In genomic region chr20:53003420-53003819, GRCh38 we compare ENCODE assay signal across 12 cellular contexts. TPM values are rescaled to one million over a fixed set of nuclear protein-coding genes. Genes with fewer than 3 reads are reported as not detected.
A peak's percentile ranks its signal among the peaks of the same experiment; 100 is the strongest.
DNase-seq lines count a peak whose midpoint lies in the region; ATAC-seq and TF ChIP-seq lines count a peak whose summit lies in the region.
"Had no signal": no experiment of that assay in that cellular context is flagged by ENCODE, and none has a peak within 500 bp of the region (broad histone marks: within the 10 kb centered on the region; RNA-seq: fewer than 3 reads in every experiment).

No MANE protein-coding gene starts in this region.

- H3K36me3 Mint-ChIP-seq in activated naive CD4-positive, alpha-beta T cell treated with anti-CD3 and anti-CD28 coated beads, Interleukin-2, amount 50 U/mL, for 72 hours: peaks cover 11 to 70% of the 10 kb centered on the region in 2 donors
- H3K36me3 Mint-ChIP-seq in nephron progenitor cell (ENCODE audit: low read depth): peaks cover 23% of the 10 kb centered on the region

- peak overlapping the region; percentile 97 to 99 for H3K27ac Mint-ChIP-seq in activated naive CD4-positive, alpha-beta T cell treated with anti-CD3 and anti-CD28 coated beads, Interleukin-2, amount 50 U/mL, for 72 hours
- H3K27ac Mint-ChIP-seq in nephron progenitor cell: peak overlapping the region; percentile 97

- no peak for ATAC-seq in activated naive CD4-positive, alpha-beta T cell treated with anti-CD3 and anti-CD28 coated beads, Interleukin-2, amount 50 U/mL, for 72 hours
- ATAC-seq: GM12878 had no signal

- no peak for TF ChIP-seq CTCF in nephron progenitor cell (IDR thresholded peaks at IDR 0.05)

- DNase-seq in Daoy (ENCODE audit: low read depth): peak; percentile 26
- DNase-seq in NCI-H1436 treated with DMSO at 0.1 percent for 48 hours (lab: John Stamatoyannopoulos, UW): peak; percentile 56
- DNase-seq in activated naive CD4-positive, alpha-beta T cell treated with anti-CD3 and anti-CD28 coated beads, Interleukin-2, amount 50 U/mL, for 72 hours (ENCODE audit: low spot score in 2 of 2): no peak
- DNase-seq in nephron progenitor cell: no peak
- DNase-seq in SKM-1 (lab: John Stamatoyannopoulos, UW; ENCODE audit: unreplicated experiment): no peak
- no peak for DNase-seq in stimulated activated CD8-positive, alpha-beta memory T cell treated with anti-CD3 and anti-CD28 coated beads, Interleukin-4, amount 100 ng/mL, for 48 hours
- DNase-seq in ureter (ENCODE audit: low spot score): no peak
- DNase-seq: caudate nucleus, Kasumi-1, OCI-M1 had no signal

- no peaks in the 10 kb centered on the region for H3K27me3 Mint-ChIP-seq in nephron progenitor cell (ENCODE audit: low read depth, poor library complexity)

- H3K9me3 Mint-ChIP-seq in activated naive CD4-positive, alpha-beta T cell treated with anti-CD3 and anti-CD28 coated beads, Interleukin-2, amount 50 U/mL, for 72 hours: peaks cover 0 to 6% of the 10 kb centered on the region in 2 donors
- H3K9me3 Mint-ChIP-seq in nephron progenitor cell: no peaks in the 10 kb centered on the region
- H3K9me3 Mint-ChIP-seq: neural crest cell had no signal

- H3K4me3 Mint-ChIP-seq in nephron progenitor cell: peak overlapping the region; percentile 56
- H3K4me3 Mint-ChIP-seq: neural crest cell had no signal

- H3K4me1 Mint-ChIP-seq in nephron progenitor cell: peaks cover 90% of the 10 kb centered on the region

RNA-seq across cellular contexts. Expression of gene TSHZ2, which starts 31.3 kb away (rescaled TPM):
- 0.57 and 1.3 TPM in 2 replicates for total RNA-seq in Daoy (2014; rRNA removed; shearing (Covaris generic))
- 10 to 100 TPM; 31.4 to 91.0 TPM for total RNA-seq in activated naive CD4-positive, alpha-beta T cell treated with anti-CD3 and anti-CD28 coated beads, Interleukin-2, amount 50 U/mL, for 72 hours
- 23.3 TPM for total RNA-seq in ureter

Comparison
In these comparisons a context has a peak if more than half of its experiments do, and no peak if none do; other contexts are left out.
1. DNase-seq: peak in Daoy (single experiment) and NCI-H1436 treated with DMSO at 0.1 percent for 48 hours (single experiment); none in activated naive CD4-positive, alpha-beta T cell treated with anti-CD3 and anti-CD28 coated beads, Interleukin-2, amount 50 U/mL, for 72 hours (0 of 2), nephron progenitor cell (single experiment), SKM-1 (single experiment), stimulated activated CD8-positive, alpha-beta memory T cell treated with anti-CD3 and anti-CD28 coated beads, Interleukin-4, amount 100 ng/mL, for 48 hours (single experiment) and ureter (single experiment).
2. RNA of gene TSHZ2, which starts 31.3 kb away (total RNA-seq): 31.4 to 91.0 TPM in activated naive CD4-positive, alpha-beta T cell treated with anti-CD3 and anti-CD28 coated beads, Interleukin-2, amount 50 U/mL, for 72 hours and 23.3 TPM in ureter (single experiment); 0.57 to 1.3 TPM in Daoy; every median in the first group is over 10 times any median in the second.